ENCODE assay signal across 8 cellular contexts in genomic region chr16:2206420-2206779, GRCh38. TPM values are rescaled to one million over a fixed set of nuclear protein-coding genes. Genes with fewer than 3 reads are reported as not detected.
DNase-seq lines count a peak whose midpoint lies in the region; ATAC-seq and TF ChIP-seq lines count a peak whose summit lies in the region.

No MANE protein-coding gene starts in this region.

- H3K36me3 Mint-ChIP-seq in naive B cell: peaks cover 0 to 9% of the 10 kb centered on the region in 2 donors

- DNase-seq in AG09309 (ENCODE audit: low read depth) (no peak), caudate nucleus (lab: John Stamatoyannopoulos, UW) (no peak), naive B cell (no peak), cortex of kidney (lab: John Stamatoyannopoulos, UW) (no peak), NCI-H2107 (lab: John Stamatoyannopoulos, UW) (no peak), NCI-H187 treated with DMSO at 0.1 percent for 48 hours (lab: John Stamatoyannopoulos, UW) (no peak)
- no peak for DNase-seq in activated effector memory CD4-positive, alpha-beta T cell treated with anti-CD3 and anti-CD28 coated beads, Interleukin-2, amount 50 U/mL, for 16 hours

- H3K27me3 Mint-ChIP-seq in naive B cell: peaks cover 0 to 8% (median 0%) of the 10 kb centered on the region in 3 donors

- peak overlapping the region; percentile 66 to 88 (median 80) for H3K4me3 Mint-ChIP-seq in naive B cell

- H3K9me3 Mint-ChIP-seq in naive B cell: no peaks in the 10 kb centered on the region

- no peak for TF ChIP-seq CTCF in AG09309 (IDR thresholded peaks at IDR 0.05; ENCODE audit: control insufficient read depth, insufficient read depth, low read depth, low read length, missing control alignments)

- H3K4me3 ChIP-seq in AG09309 (ENCODE audit: control insufficient read depth, low read depth, low read length): peak overlapping the region; percentile 76
- H3K4me3 ChIP-seq in HUES6 (ENCODE audit: low read depth, low read length): peak overlapping the region; percentile 97

- peaks cover 10% of the 10 kb centered on the region; the same call in 1 of the 2 replicates for H3K4me1 ChIP-seq in HUES6 (ENCODE audit: control insufficient read depth, insufficient read depth, low read length)

- H3K36me3 ChIP-seq in HUES6 (ENCODE audit: control insufficient read depth, insufficient read depth, low read length): peaks cover 33% of the 10 kb centered on the region

- no peaks in the 10 kb centered on the region for H3K27me3 ChIP-seq in HUES6 (ENCODE audit: control insufficient read depth, insufficient read depth, low read length)

- H3K27ac ChIP-seq in HUES6 (ENCODE audit: low read depth, low read length): no peak overlapping the region
- peak overlapping the region; percentile 99 for H3K27ac ChIP-seq in caudate nucleus (ENCODE audit: low read depth, low read length)

- peaks cover 17 to 32% (median 20%) of the 10 kb centered on the region in 3 donors for H3K4me1 Mint-ChIP-seq in naive B cell

- H3K9me3 ChIP-seq in HUES6 (ENCODE audit: control insufficient read depth, insufficient read depth, low read depth, low read length): no peaks in the 10 kb centered on the region

- ATAC-seq in naive B cell (ENCODE audit: low read depth in 2 of 2): no peak

- peak overlapping the region; percentile 97 for H3K9ac ChIP-seq in HUES6 (ENCODE audit: low read length)

- peak overlapping the region in 5 of 6 donors; percentile 63 to 96 (median 88) for H3K27ac Mint-ChIP-seq in naive B cell

RNA-seq across cellular contexts. Expression of gene MLST8, which starts 1.1 kb away (rescaled TPM):
- polyA plus RNA-seq in naive B cell (ENCODE audit: low read depth in 6 of 6): 10 to 100 TPM; 28.1 to 43.1 (median 33.4) TPM

RNA-seq across cellular contexts. Expression of gene BRICD5, which starts 4.3 kb away (rescaled TPM):
- polyA plus RNA-seq in naive B cell (ENCODE audit: low read depth in 6 of 6): under 1 TPM in 2 of 6 donors, not detected in 4; 0.48 to 0.49 TPM

RNA-seq across cellular contexts. Expression of gene PGP, which starts 8.2 kb away (rescaled TPM):
- polyA plus RNA-seq in naive B cell (ENCODE audit: low read depth in 6 of 6): 10 to 100 TPM in 2 of 6 donors, 1 to 10 TPM in 4; 5.7 to 11.0 (median 9.5) TPM

RNA-seq across cellular contexts. Expression of gene CASKIN1, which starts 10.0 kb away (rescaled TPM):
- not detected for polyA plus RNA-seq in naive B cell (ENCODE audit: low read depth in 6 of 6)

RNA-seq across cellular contexts. Expression of gene E4F1, which starts 17.0 kb away (rescaled TPM):
- 10 to 100 TPM in 2 of 6 donors, 1 to 10 TPM in 4; 6.4 to 16.1 (median 8.9) TPM for polyA plus RNA-seq in naive B cell (ENCODE audit: low read depth in 6 of 6)
